ENCODE assay signal across 1 cellular context in the genomic region with DNA sequence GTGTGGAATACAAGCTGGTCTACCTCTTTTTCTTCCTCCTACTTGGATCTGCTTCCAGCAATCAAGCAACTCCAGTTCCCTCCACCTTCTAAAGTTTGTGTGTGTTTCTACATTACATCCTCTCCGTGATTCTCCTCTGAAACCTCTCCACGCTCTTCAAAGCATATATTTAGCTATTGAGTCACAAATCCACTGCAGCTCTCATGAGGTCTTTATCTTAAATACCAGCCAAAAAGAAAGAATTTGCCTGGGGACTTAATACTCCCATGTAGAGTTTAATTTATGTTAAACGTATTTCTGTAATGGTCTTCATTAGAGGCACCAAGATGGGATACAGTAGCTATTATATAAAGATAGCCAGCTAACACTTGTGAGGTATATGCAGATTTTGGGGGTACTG.
TF ChIP-seq lines count a peak whose summit lies in the region.

No MANE protein-coding gene starts in this region.

TF ChIP-seq in IMR-90, 13 proteins besides CTCF, POLR2A, EP300 and RAD21 (continued from another document):
- no peak for TF ChIP-seq MXI1 (IDR thresholded peaks at IDR 0.05; ENCODE audit: borderline replicate concordance, low read depth, low read length)
- TF ChIP-seq CEBPB (IDR thresholded peaks at IDR 0.05; ENCODE audit: low read depth, low read length), result no peak
- no peak for TF ChIP-seq BHLHE40 (IDR thresholded peaks at IDR 0.05; ENCODE audit: low read depth, low read length)
- TF ChIP-seq NFE2L2 (IDR thresholded peaks at IDR 0.05; ENCODE audit: low read depth, low read length), result no peak
- TF ChIP-seq RFX5 (IDR thresholded peaks at IDR 0.05; ENCODE audit: low read depth, low read length), result no peak
TF ChIP-seq in IMR-90: peak in this region for 0.
